25 cellular contexts compared by ENCODE assay signal in the genomic region with DNA sequence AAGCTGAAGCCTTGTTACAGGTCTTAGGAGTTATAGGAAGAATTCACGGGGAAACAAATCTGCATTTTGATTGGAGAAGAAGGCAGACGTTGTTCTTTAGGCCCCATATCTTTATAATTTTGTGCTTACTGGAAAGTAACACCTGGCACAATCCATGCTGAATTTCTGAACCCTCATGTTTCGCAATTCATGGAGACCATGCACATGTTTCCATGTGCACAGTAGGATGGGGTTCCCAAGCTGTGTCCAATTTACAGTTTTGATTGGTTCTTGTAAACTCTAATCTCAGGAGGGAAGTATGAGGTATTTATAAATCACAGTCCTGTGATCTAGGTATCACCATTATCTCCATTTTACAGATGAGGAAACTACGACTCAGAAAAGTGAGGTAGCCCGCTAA. TPM values are rescaled to one million over a fixed set of nuclear protein-coding genes. Genes with fewer than 3 reads are reported as not detected.
DNase-seq lines count a peak whose midpoint lies in the region; ATAC-seq, FAIRE-seq and TF ChIP-seq lines count a peak whose summit lies in the region.
"Had no signal": no experiment of that assay in that cellular context is flagged by ENCODE, and none has a peak within 500 bp of the region (broad histone marks: within the 10 kb centered on the region; RNA-seq: fewer than 3 reads in every experiment).

No MANE protein-coding gene starts in this region.

- no peaks in the 10 kb centered on the region for H3K27me3 ChIP-seq in GM23338 (ENCODE audit: insufficient read depth)
- no peaks in the 10 kb centered on the region for H3K27me3 ChIP-seq in body of pancreas
- H3K27me3 ChIP-seq in pancreas = no peaks in the 10 kb centered on the region

- peaks cover 11% of the 10 kb centered on the region for H3K9me3 Mint-ChIP-seq in GM23338
- H3K9me3 Mint-ChIP-seq: CD8-positive, alpha-beta T cell had no signal

- DNase-seq in GM23338 (ENCODE audit: low spot score) (no peak), NCI-H226 (peak; percentile 26), body of pancreas (peak in 2 of 4 donors; percentile 21 to 38), pancreas (no peak), islet precursor cell (no peak)
- DNase-seq: AML-193; C1 segment of cervical spinal cord; Calu3; CD8-positive, alpha-beta T cell; DMS153; KG1; NCI-H1105 treated with DMSO at 0.1 percent for 48 hours; NCI-H2029 treated with DMSO at 0.1 percent for 48 hours; NCI-H345; NCI-H524; NCI-H82; Right ventricle myocardium superior had no signal

- H3K27me3 Mint-ChIP-seq in GM23338 (ENCODE audit: insufficient read depth, low read depth, poor library complexity) = peaks cover 3% of the 10 kb centered on the region

- H3K27ac ChIP-seq in GM23338 (ENCODE audit: low read depth) (no peak overlapping the region), body of pancreas (peak overlapping the region in 3 of 4 donors; percentile 8 to 36 (median 22)), pancreas (peak overlapping the region in 1 of 4 donors; percentile 48)

- no peak for FAIRE-seq in pancreas (lab: Jason Lieb, UNC)
- FAIRE-seq: GM12891, H54 had no signal

- no peaks in the 10 kb centered on the region; the same call in none of the 2 replicates for H4K20me1 ChIP-seq in GM23338 (replicated peaks; ENCODE audit: insufficient read depth)

- WGBS in body of pancreas, 2 donors = 56 to 65% methylated on average over 5 of the region's 5 CpGs
- WGBS in pancreas, 2 donors = 54 to 61% methylated on average over 5 of the region's 5 CpGs

- H3K4me1 ChIP-seq in GM23338 (ENCODE audit: insufficient read depth) = no peaks in the 10 kb centered on the region
- peaks cover 75% of the 10 kb centered on the region for H3K4me1 ChIP-seq in body of pancreas
- peaks cover 11 to 45% (median 19%) of the 10 kb centered on the region in 3 donors for H3K4me1 ChIP-seq in pancreas

- no peak overlapping the region for H3K4me2 ChIP-seq in GM23338

- H3K9me2 ChIP-seq in GM23338 (ENCODE audit: insufficient read depth) = no peaks in the 10 kb centered on the region

- H3K4me1 Mint-ChIP-seq in GM23338 = peaks cover 6% of the 10 kb centered on the region

- no peak overlapping the region for H3K4me3 Mint-ChIP-seq in GM23338
- H3K4me3 Mint-ChIP-seq: CD8-positive, alpha-beta T cell had no signal

- no peaks in the 10 kb centered on the region for H3K9me3 ChIP-seq in body of pancreas
- no peaks in the 10 kb centered on the region for H3K9me3 ChIP-seq in pancreas

- intact Hi-C loops in body of pancreas (cut with DNase I) (no loop called here), pancreas (cut with DNase I) (no loop called here)

- 0 out of 2 replicates have a peak overlapping the region, but pooled peaks have one; percentile 44 for H3K27ac Mint-ChIP-seq in GM23338
- H3K27ac Mint-ChIP-seq: CD8-positive, alpha-beta T cell had no signal

- H3K79me2 ChIP-seq in GM23338 (replicated peaks; ENCODE audit: insufficient read depth) = peaks cover 33% of the 10 kb centered on the region

- no peak for TF ChIP-seq CTCF in GM23338 (conservative IDR thresholded peaks at IDR 0.05; ENCODE audit: low read depth in 2 of 2)
- TF ChIP-seq CTCF in body of pancreas (IDR thresholded peaks at IDR 0.05) = no peak
- no peak for TF ChIP-seq CTCF in pancreas (IDR thresholded peaks at IDR 0.05)

- peaks cover 56% of the 10 kb centered on the region for H3K36me3 Mint-ChIP-seq in GM23338 (ENCODE audit: low read depth)

- no peak overlapping the region for H2AFZ ChIP-seq in GM23338

- 0 out of 2 replicates have a peak, but pooled peaks cover 2% of the 10 kb centered on the region for H3K36me3 ChIP-seq in GM23338 (ENCODE audit: insufficient read depth)
- H3K36me3 ChIP-seq in body of pancreas (replicated peaks in 1 of 2; ENCODE audit: insufficient read depth in 1 of 2, low read depth in 2 of 2) = peaks cover 0 to 3% of the 10 kb centered on the region in 2 donors
- peaks cover 0 to 17% (median 4%) of the 10 kb centered on the region in 3 donors for H3K36me3 ChIP-seq in pancreas

- no peak overlapping the region for H3K4me3 ChIP-seq in GM23338
- H3K4me3 ChIP-seq in body of pancreas = no peak overlapping the region
- H3K4me3 ChIP-seq in pancreas = no peak overlapping the region

- TF ChIP-seq POLR2A in body of pancreas (IDR thresholded peaks at IDR 0.05) = no peak

- no peak for ATAC-seq in GM23338
- ATAC-seq in body of pancreas = peak; percentile 77
- peak in 3 of 4 donors; percentile 18 to 41 (median 27) for ATAC-seq in pancreas
- no peak for ATAC-seq in GM19351 (IDR thresholded peaks at IDR 0.05; ENCODE audit: unreplicated experiment)
- ATAC-seq in GM18873 (IDR thresholded peaks at IDR 0.05; ENCODE audit: low FRiP score, unreplicated experiment) = no peak
- ATAC-seq: CD8-positive, alpha-beta T cell had no signal

- H3F3A ChIP-seq in GM23338 (replicated peaks; ENCODE audit: low read depth) = no peaks in the 10 kb centered on the region

TF ChIP-seq in GM23338, 12 proteins besides CTCF, POLR2A, EP300 and RAD21 (continues in another document):
- TF ChIP-seq, protein P1, sequence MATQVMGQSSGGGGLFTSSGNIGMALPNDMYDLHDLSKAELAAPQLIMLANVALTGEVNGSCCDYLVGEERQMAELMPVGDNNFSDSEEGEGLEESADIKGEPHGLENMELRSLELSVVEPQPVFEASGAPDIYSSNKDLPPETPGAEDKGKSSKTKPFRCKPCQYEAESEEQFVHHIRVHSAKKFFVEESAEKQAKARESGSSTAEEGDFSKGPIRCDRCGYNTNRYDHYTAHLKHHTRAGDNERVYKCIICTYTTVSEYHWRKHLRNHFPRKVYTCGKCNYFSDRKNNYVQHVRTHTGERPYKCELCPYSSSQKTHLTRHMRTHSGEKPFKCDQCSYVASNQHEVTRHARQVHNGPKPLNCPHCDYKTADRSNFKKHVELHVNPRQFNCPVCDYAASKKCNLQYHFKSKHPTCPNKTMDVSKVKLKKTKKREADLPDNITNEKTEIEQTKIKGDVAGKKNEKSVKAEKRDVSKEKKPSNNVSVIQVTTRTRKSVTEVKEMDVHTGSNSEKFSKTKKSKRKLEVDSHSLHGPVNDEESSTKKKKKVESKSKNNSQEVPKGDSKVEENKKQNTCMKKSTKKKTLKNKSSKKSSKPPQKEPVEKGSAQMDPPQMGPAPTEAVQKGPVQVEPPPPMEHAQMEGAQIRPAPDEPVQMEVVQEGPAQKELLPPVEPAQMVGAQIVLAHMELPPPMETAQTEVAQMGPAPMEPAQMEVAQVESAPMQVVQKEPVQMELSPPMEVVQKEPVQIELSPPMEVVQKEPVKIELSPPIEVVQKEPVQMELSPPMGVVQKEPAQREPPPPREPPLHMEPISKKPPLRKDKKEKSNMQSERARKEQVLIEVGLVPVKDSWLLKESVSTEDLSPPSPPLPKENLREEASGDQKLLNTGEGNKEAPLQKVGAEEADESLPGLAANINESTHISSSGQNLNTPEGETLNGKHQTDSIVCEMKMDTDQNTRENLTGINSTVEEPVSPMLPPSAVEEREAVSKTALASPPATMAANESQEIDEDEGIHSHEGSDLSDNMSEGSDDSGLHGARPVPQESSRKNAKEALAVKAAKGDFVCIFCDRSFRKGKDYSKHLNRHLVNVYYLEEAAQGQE (IDR thresholded peaks at IDR 0.05; ENCODE audit: unreplicated experiment) = no peak
- TF ChIP-seq ZNF331 (CRISPR knock-in tag; IDR thresholded peaks at IDR 0.05; ENCODE audit: low read depth) = no peak

RNA-seq across cellular contexts. Expression of a gene that starts 7.8 kb away (rescaled TPM):
- not detected in 2 replicates for total RNA-seq in GM23338 (2014; rRNA removed; shearing (Covaris generic))
- 1.2 TPM in 1 of 2 replicates, not detected in the other for polyA plus RNA-seq in GM23338 (2016; fragmentation: Nextera tagmentation; extraction: Ambion mirVana)
- total RNA-seq in body of pancreas = not detected
- not detected for total RNA-seq in pancreas
- not detected for polyA plus RNA-seq in pancreas
- total RNA-seq: A172; Calu3; CD8-positive, alpha-beta T cell; G401; Right ventricle myocardium superior; RPMI7951 had no signal
- polyA plus RNA-seq: AG04450 had no signal

RNA-seq across cellular contexts. Expression of a gene that starts 56.3 kb away (rescaled TPM):
- total RNA-seq in GM23338 (2014; rRNA removed; shearing (Covaris generic)) = 8.0 and 17.2 TPM in 2 replicates
- polyA plus RNA-seq in GM23338 (2016; fragmentation: Nextera tagmentation; extraction: Ambion mirVana) (3.2 and 4.0 TPM in 2 replicates), pancreas (10 to 100 TPM in 1 of 2 donors, 1 to 10 TPM in 1; 7.3 to 15.8 TPM)
- total RNA-seq in body of pancreas (10 to 100 TPM; 36.3 to 43.8 TPM), pancreas (10 to 100 TPM; 22.8 to 40.4 (median 28.3) TPM)

RNA-seq across cellular contexts. Expression of a gene that starts 56.4 kb away (rescaled TPM):
- total RNA-seq in GM23338 (2014; rRNA removed; shearing (Covaris generic)) = 50.5 and 53.9 TPM in 2 replicates
- polyA plus RNA-seq in GM23338 (2016; fragmentation: Nextera tagmentation; extraction: Ambion mirVana) (154 and 166 TPM in 2 replicates), pancreas (10 to 100 TPM; 47.6 to 86.7 TPM)
- total RNA-seq in body of pancreas (10 to 100 TPM; 26.0 to 47.0 TPM), pancreas (10 to 100 TPM; 33.6 to 44.0 (median 39.5) TPM)

Comparison
In these comparisons a context has a peak if more than half of its experiments do, and no peak if none do; other contexts are left out.
1. ATAC-seq: peak in body of pancreas (single experiment) and pancreas (3 of 4); none in GM23338 (single experiment), GM19351 (single experiment) and GM18873 (single experiment).